In the genomic region with DNA sequence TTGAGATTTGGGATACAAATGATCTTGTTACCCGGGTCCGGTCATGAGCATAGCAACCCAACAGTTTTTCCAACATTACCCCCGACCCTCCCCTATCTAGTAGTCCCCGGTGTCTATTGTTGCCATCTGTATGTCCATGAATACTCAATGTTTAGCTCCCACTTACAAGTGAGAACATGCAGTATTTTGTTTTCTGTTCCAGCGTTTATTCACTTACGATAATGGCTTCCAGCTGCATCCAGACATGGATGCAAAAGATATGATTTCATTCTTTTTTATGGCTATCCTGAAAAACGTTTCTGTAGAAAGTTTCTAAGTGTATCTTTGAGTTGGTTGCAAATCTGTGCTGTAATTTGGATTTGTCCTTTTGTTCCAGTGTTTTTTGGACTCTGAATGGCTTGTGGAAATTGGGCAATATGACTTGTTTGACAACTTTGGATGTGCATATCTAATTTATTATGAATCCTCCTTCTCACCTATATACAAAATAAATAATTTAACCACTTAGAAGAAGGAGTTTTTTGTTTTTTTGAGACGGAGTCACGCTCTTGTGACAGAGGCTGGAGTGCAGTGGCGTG, we compare ENCODE assay signal across 1 cellular context.
TF ChIP-seq lines count a peak whose summit lies in the region.

No MANE protein-coding gene starts in this region.

TF ChIP-seq in IMR-90, 13 proteins besides CTCF, POLR2A, EP300 and RAD21 (continued from another document):
- TF ChIP-seq, protein P1, sequence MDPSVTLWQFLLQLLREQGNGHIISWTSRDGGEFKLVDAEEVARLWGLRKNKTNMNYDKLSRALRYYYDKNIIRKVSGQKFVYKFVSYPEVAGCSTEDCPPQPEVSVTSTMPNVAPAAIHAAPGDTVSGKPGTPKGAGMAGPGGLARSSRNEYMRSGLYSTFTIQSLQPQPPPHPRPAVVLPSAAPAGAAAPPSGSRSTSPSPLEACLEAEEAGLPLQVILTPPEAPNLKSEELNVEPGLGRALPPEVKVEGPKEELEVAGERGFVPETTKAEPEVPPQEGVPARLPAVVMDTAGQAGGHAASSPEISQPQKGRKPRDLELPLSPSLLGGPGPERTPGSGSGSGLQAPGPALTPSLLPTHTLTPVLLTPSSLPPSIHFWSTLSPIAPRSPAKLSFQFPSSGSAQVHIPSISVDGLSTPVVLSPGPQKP (IDR thresholded peaks at IDR 0.05; ENCODE audit: borderline replicate concordance, low read depth, low read length) = no peak
- TF ChIP-seq NFE2L2 (IDR thresholded peaks at IDR 0.05; ENCODE audit: low read depth, low read length) (no peak), MAFK (IDR thresholded peaks at IDR 0.05; ENCODE audit: low read depth, low read length) (no peak)
